14 cellular contexts compared by ENCODE assay signal in genomic region chr6:15521516-15521915, GRCh38.
A peak's percentile ranks its signal among the peaks of the same experiment; 100 is the strongest.
DNase-seq lines count a peak whose midpoint lies in the region; ATAC-seq, FAIRE-seq and TF ChIP-seq lines count a peak whose summit lies in the region.
"Had no signal": no experiment of that assay in that cellular context is flagged by ENCODE, and none has a peak within 500 bp of the region (broad histone marks: within the 10 kb centered on the region; RNA-seq: fewer than 3 reads in every experiment).

No MANE protein-coding gene starts in this region.

- peaks cover 0 to 4% (median 2%) of the 10 kb centered on the region in 7 donors for H3K9me3 Mint-ChIP-seq in CD14-positive monocyte
- H3K9me3 Mint-ChIP-seq in IgD-negative memory B cell, result no peaks in the 10 kb centered on the region
- no peaks in the 10 kb centered on the region for H3K9me3 Mint-ChIP-seq in endodermal cell
- no peaks in the 10 kb centered on the region for H3K9me3 Mint-ChIP-seq in MCF 10A (ENCODE audit: unreplicated experiment)

- H3K36me3 Mint-ChIP-seq in CD14-positive monocyte (peaks cover 86 to 98% of the 10 kb centered on the region in 2 donors), IgD-negative memory B cell (peaks cover 9% of the 10 kb centered on the region), endodermal cell (ENCODE audit: low read depth) (peaks cover 92% of the 10 kb centered on the region), MCF 10A (ENCODE audit: insufficient read depth, unreplicated experiment) (peaks cover 61% of the 10 kb centered on the region)

- H3K27ac Mint-ChIP-seq in CD14-positive monocyte (peak overlapping the region in 4 of 7 donors; percentile 1 to 82 (median 30)), IgD-negative memory B cell (peak overlapping the region in 2 of 3 donors; percentile 8 to 70), endodermal cell (no peak overlapping the region), MCF 10A (ENCODE audit: low read depth, unreplicated experiment) (no peak overlapping the region)

- H3K4me1 Mint-ChIP-seq in CD14-positive monocyte (peaks cover 13% of the 10 kb centered on the region), IgD-negative memory B cell (peaks cover 8 to 11% (median 9%) of the 10 kb centered on the region in 3 donors), endodermal cell (no peaks in the 10 kb centered on the region), MCF 10A (ENCODE audit: insufficient read depth, unreplicated experiment) (peaks cover 6% of the 10 kb centered on the region)

- H3K27ac ChIP-seq in endodermal cell (ENCODE audit: low read depth, low read length) (no peak overlapping the region), psoas muscle (no peak overlapping the region)

- H3K4me3 Mint-ChIP-seq in CD14-positive monocyte, result no peak overlapping the region
- no peak overlapping the region for H3K4me3 Mint-ChIP-seq in IgD-negative memory B cell
- H3K4me3 Mint-ChIP-seq in endodermal cell, result no peak overlapping the region
- H3K4me3 Mint-ChIP-seq in MCF 10A (ENCODE audit: unreplicated experiment), result no peak overlapping the region

- WGBS in endodermal cell (ENCODE audit: insufficient coverage in 1 of 2, insufficient read length in 1 of 2), 2 experiments, result 94 to 100% methylated on average over 4 to 5 of the region's 5 CpGs
- 55 to 76% (median 62%) methylated on average over 5 of the region's 5 CpGs for WGBS in psoas muscle, 3 donors

- DNase-seq in CD14-positive monocyte (ENCODE audit: low spot score) (no peak), endodermal cell (peak; percentile 11), pons (ENCODE audit: low spot score) (peak; percentile 64), T-helper 1 cell (no peak), urothelium cell line (ENCODE audit: low spot score) (no peak), MCF 10A (ENCODE audit: unreplicated experiment) (no peak), psoas muscle (no peak)
- DNase-seq: activated T-cell treated with anti-CD3 and anti-CD28 coated beads for 4 hours, cortex of kidney, pancreas, SIG-M5 had no signal

- no peaks in the 10 kb centered on the region for H3K9me3 ChIP-seq in endodermal cell (ENCODE audit: control insufficient read depth, low read length)
- no peaks in the 10 kb centered on the region for H3K9me3 ChIP-seq in psoas muscle
- H3K9me3 ChIP-seq: pancreas had no signal

- H3K36me3 ChIP-seq in endodermal cell (ENCODE audit: control insufficient read depth, insufficient read depth, low read length) (peaks cover 80% of the 10 kb centered on the region), psoas muscle (ENCODE audit: insufficient read depth in 1 of 2, low read depth in 1 of 2) (peaks cover 0 to 69% of the 10 kb centered on the region in 2 donors)

- H3K27me3 Mint-ChIP-seq in CD14-positive monocyte (ENCODE audit: low read depth in 3 of 3) (peaks cover 0 to 2% (median 2%) of the 10 kb centered on the region in 3 donors), IgD-negative memory B cell (no peaks in the 10 kb centered on the region), endodermal cell (ENCODE audit: insufficient read depth) (no peaks in the 10 kb centered on the region), MCF 10A (ENCODE audit: insufficient read depth, unreplicated experiment) (no peaks in the 10 kb centered on the region)

- BruUV-seq in MCF 10A (replicated peaks; lab: Mats Ljungman, UMichigan), result no TSS peak

- no peaks in the 10 kb centered on the region for H3K27me3 ChIP-seq in endodermal cell (ENCODE audit: control insufficient read depth, insufficient read depth, low read length, poor library complexity, severe bottlenecking)
- H3K27me3 ChIP-seq in psoas muscle (ENCODE audit: insufficient read depth in 3 of 3, low read length in 2 of 3), result no peaks in the 10 kb centered on the region
- H3K27me3 ChIP-seq: BLaER1 treated with 17β-estradiol and CSF1 and Interleukin-3, amounts not matched to agents 10 nM and 100 nM; pancreas had no signal

- H3K4me1 ChIP-seq in endodermal cell (ENCODE audit: control insufficient read depth, insufficient read depth, low read length) (no peaks in the 10 kb centered on the region), psoas muscle (peaks cover 22% of the 10 kb centered on the region)

- H3K4me3 ChIP-seq in endodermal cell (ENCODE audit: low read length) (no peak overlapping the region), psoas muscle (no peak overlapping the region)
- H3K4me3 ChIP-seq: BLaER1 treated with 17β-estradiol and CSF1 and Interleukin-3, amounts not matched to agents 10 nM and 100 nM; pancreas had no signal

- TF ChIP-seq CTCF in CD14-positive monocyte (IDR thresholded peaks at IDR 0.05) (no peak), endodermal cell (conservative IDR thresholded peaks at IDR 0.05) (no peak), MCF 10A (IDR thresholded peaks at IDR 0.05; ENCODE audit: unreplicated experiment) (no peak), psoas muscle (IDR thresholded peaks at IDR 0.05) (no peak)

- FAIRE-seq in urothelium cell line (lab: Jason Lieb, UNC), result no peak
- FAIRE-seq: HTR-8/SVneo, pancreas had no signal

- POLR2A ChIA-PET in MCF 10A (lab: Yijun Ruan, JAX), result interaction anchor here (1.0 kb wide), 1 partner anchor 13 kb away, joined by 3 read pairs; no protein-coding TSS in a partner anchor

- CTCF ChIA-PET in MCF 10A (lab: Yijun Ruan, JAX), result interaction anchor here (0.9 to 1.0 kb wide), 2 partner anchors 102 to 1454 kb away, joined by 3 read pairs; no protein-coding TSS in a partner anchor

- no peak for ATAC-seq in psoas muscle

- intact Hi-C loops in CD14-positive monocyte (cut with micrococcal nuclease), result no loop called here
- intact Hi-C loops in MCF 10A (cut with micrococcal nuclease), result no loop called here
- intact Hi-C loops in psoas muscle (cut with DNase I), result no loop called here

- no peak overlapping the region for H3K9ac ChIP-seq in endodermal cell (ENCODE audit: extremely low read depth, low read length, poor library complexity, severe bottlenecking)

Comparison
In these comparisons a context has a peak if more than half of its experiments do, and no peak if none do; other contexts are left out.
1. DNase-seq: peak in endodermal cell (single experiment) and pons (single experiment); none in CD14-positive monocyte (single experiment), T-helper 1 cell (0 of 5), urothelium cell line (single experiment), MCF 10A (single experiment) and psoas muscle (0 of 2).
2. H3K27ac Mint-ChIP-seq: peak in CD14-positive monocyte (4 of 7) and IgD-negative memory B cell (2 of 3); none in endodermal cell (single experiment) and MCF 10A (single experiment).